ENCODE assay signal across 28 cellular contexts in genomic region chr9:100856238-100856637, GRCh38.
DNase-seq lines count a peak whose midpoint lies in the region; ATAC-seq and TF ChIP-seq lines count a peak whose summit lies in the region.
"Had no signal": no experiment of that assay in that cellular context is flagged by ENCODE, and none has a peak within 500 bp of the region (broad histone marks: within the 10 kb centered on the region; RNA-seq: fewer than 3 reads in every experiment).

No MANE protein-coding gene starts in this region.

- H3K4me3 ChIP-seq in MG63 (no peak overlapping the region), epithelial cell of proximal tubule (ENCODE audit: low read depth, low read length) (no peak overlapping the region)
- H3K4me3 ChIP-seq: stomach, vagina had no signal

- no peaks in the 10 kb centered on the region for H3K27me3 ChIP-seq in MG63
- H3K27me3 ChIP-seq: stomach, vagina had no signal

- no peak for TF ChIP-seq CTCF in epithelial cell of proximal tubule (conservative IDR thresholded peaks at IDR 0.05; ENCODE audit: low read depth, low read length)

- H3K36me3 ChIP-seq in MG63, result no peaks in the 10 kb centered on the region
- H3K36me3 ChIP-seq: stomach, vagina had no signal

- ATAC-seq in GM18505 (IDR thresholded peaks at IDR 0.05; ENCODE audit: unreplicated experiment) (no peak), left ventricle myocardium superior (no peak)
- ATAC-seq: activated CD4-positive, CD25-positive, alpha-beta regulatory T cell treated with anti-CD3 and anti-CD28 coated beads, Interleukin-2, amount 50 U/mL, for 24 hours; activated T-cell treated with anti-CD3 and anti-CD28 coated beads, Interleukin-2, amount 50 U/mL, for 72 hours; effector memory CD8-positive, alpha-beta T cell; sciatic nerve; T-helper 17 cell had no signal

- peak; percentile 59 for DNase-seq in DMS153 (lab: John Stamatoyannopoulos, UW)
- peak; percentile 33 for DNase-seq in MG63
- DNase-seq in NCI-H345 treated with DMSO at 0.1 percent for 48 hours (lab: John Stamatoyannopoulos, UW; ENCODE audit: unreplicated experiment), result peak; percentile 18
- DNase-seq in epithelial cell of proximal tubule (ENCODE audit: low read depth), result peak; percentile 32
- no peak for DNase-seq in nucleus accumbens (lab: John Stamatoyannopoulos, UW)
- DNase-seq in left ventricle myocardium superior, result no peak
- DNase-seq: activated CD4-positive, alpha-beta T cell treated with anti-CD3 and anti-CD28 coated beads, Interleukin-2, amount 50 U/mL, for 48 hours; activated naive CD4-positive, alpha-beta T cell; activated T-cell treated with anti-CD3 and anti-CD28 coated beads, Interleukin-2, amount 50 U/mL, for 72 hours; CD8-positive, alpha-beta memory T cell; central memory CD4-positive, alpha-beta T cell; DMS79 treated with DMSO at 0.1 percent for 48 hours; effector memory CD8-positive, alpha-beta T cell; GDM1; HCEC 1CT; head of caudate nucleus; MM.1S; naive B cell; NCI-H1436 treated with DMSO at 0.1 percent for 48 hours; NCI-H226; NK-92 treated with Interleukin-12 subunit alpha and Interleukin-12 subunit beta, amount 100 ng/mL, for 24 hours; posterior cingulate gyrus; stomach; T-helper 17 cell had no signal

- TF ChIP-seq POLR2A in GM18505 (IDR thresholded peaks at IDR 0.05; ENCODE audit: borderline replicate concordance, extremely low read depth, insufficient read depth, insufficient read length), result no peak

- intact Hi-C loops in left ventricle myocardium superior (cut with micrococcal nuclease), result no loop called here

- no peaks in the 10 kb centered on the region for H3K9me3 ChIP-seq in MG63
- H3K9me3 ChIP-seq: vagina had no signal

Comparison
In these comparisons a context has a peak if more than half of its experiments do, and no peak if none do; other contexts are left out.
1. DNase-seq: peak in DMS153 (single experiment), MG63 (single experiment), NCI-H345 treated with DMSO at 0.1 percent for 48 hours (single experiment) and epithelial cell of proximal tubule (single experiment); none in nucleus accumbens (0 of 56) and left ventricle myocardium superior (single experiment).